ENCODE assay signal across 19 cellular contexts in genomic region chr11:45366196-45366595, GRCh38.
DNase-seq lines count a peak whose midpoint lies in the region; ATAC-seq, FAIRE-seq and TF ChIP-seq lines count a peak whose summit lies in the region.
"Had no signal": no experiment of that assay in that cellular context is flagged by ENCODE, and none has a peak within 500 bp of the region (broad histone marks: within the 10 kb centered on the region; RNA-seq: fewer than 3 reads in every experiment).

No MANE protein-coding gene starts in this region.

- H2AFZ ChIP-seq in HepG2 (ENCODE audit: low read length) (no peak overlapping the region), fibroblast of lung (ENCODE audit: low read length) (no peak overlapping the region)

- H3K4me2 ChIP-seq in HepG2 (ENCODE audit: low read depth, low read length) (no peak overlapping the region), fibroblast of lung (ENCODE audit: extremely low read depth, insufficient read depth, low read length) (peak overlapping the region; percentile 35)

- no peak overlapping the region for H3K4me3 Mint-ChIP-seq in nephron
- H3K4me3 Mint-ChIP-seq: activated naive CD8-positive, alpha-beta T cell treated with anti-CD3 and anti-CD28 coated beads, Interleukin-2, amount 10 ng/mL, durations not matched to agents 7 days and 5 days; activated T-helper 1 cell treated with anti-CD3 and anti-CD28 coated beads, Interleukin-12 subunit alpha, Interleukin-12 subunit beta, Interleukin-2, Interleukin-4 antibody, amounts not matched to agents 30 ng/mL and 10 ng/mL and 1 ng/mL, durations not matched to agents 14 hours and 24 hours and 36 hours; CD4-positive, alpha-beta T cell; natural killer cell had no signal

- no peak for TF ChIP-seq CTCF in liver (IDR thresholded peaks at IDR 0.05; ENCODE audit: low read depth, low read length, missing input control)
- no peak for TF ChIP-seq CTCF in HepG2 (CRISPR knock-in tag; IDR thresholded peaks at IDR 0.05)
- no peak for TF ChIP-seq CTCF in fibroblast of lung (conservative IDR thresholded peaks at IDR 0.05 in 1 of 2, IDR thresholded peaks at IDR 0.05 in 1 of 2; ENCODE audit: low read depth in 1 of 2, low read length in 2 of 2)
- no peak for TF ChIP-seq CTCF in nephron (IDR thresholded peaks at IDR 0.05; ENCODE audit: unreplicated experiment in 3 of 3)
- no peak for TF ChIP-seq CTCF in RWPE1 (conservative IDR thresholded peaks at IDR 0.05; ENCODE audit: low read depth)

- CTCF ChIA-PET in HepG2 (lab: Yijun Ruan, JAX; ENCODE audit: low intra/inter-chr PET ratio, low total read pairs) (no interaction called here), RWPE1 (lab: Yijun Ruan, JAX) (no interaction called here)

- H3K9me3 Mint-ChIP-seq in nephron: no peaks in the 10 kb centered on the region
- H3K9me3 Mint-ChIP-seq: activated naive CD8-positive, alpha-beta T cell treated with anti-CD3 and anti-CD28 coated beads, Interleukin-2, amount 10 ng/mL, durations not matched to agents 7 days and 5 days; activated T-helper 1 cell treated with anti-CD3 and anti-CD28 coated beads, Interleukin-12 subunit alpha, Interleukin-12 subunit beta, Interleukin-2, Interleukin-4 antibody, amounts not matched to agents 30 ng/mL and 10 ng/mL and 1 ng/mL, durations not matched to agents 14 hours and 24 hours and 36 hours; CD4-positive, alpha-beta T cell; natural killer cell had no signal

- no peaks in the 10 kb centered on the region for H3K9me3 ChIP-seq in liver (ENCODE audit: control insufficient read depth in 4 of 4, low read length in 3 of 4)
- no peaks in the 10 kb centered on the region for H3K9me3 ChIP-seq in HepG2 (ENCODE audit: low read length)
- H3K9me3 ChIP-seq in fibroblast of lung (ENCODE audit: control insufficient read depth, insufficient read depth, low read depth, low read length): no peaks in the 10 kb centered on the region
- H3K9me3 ChIP-seq in aorta (ENCODE audit: control insufficient read depth, low read length): no peaks in the 10 kb centered on the region
- H3K9me3 ChIP-seq: esophagus muscularis mucosa, suprapubic skin had no signal

- TF ChIP-seq EP300 in HepG2 (IDR thresholded peaks at IDR 0.05; ENCODE audit: low read depth in 2 of 2, low read length in 2 of 2) (no peak), HepG2 (CRISPR knock-in tag; IDR thresholded peaks at IDR 0.05; ENCODE audit: borderline replicate concordance) (no peak)

- no peak overlapping the region for H3K9ac ChIP-seq in liver (ENCODE audit: low read depth in 1 of 2, low read length in 2 of 2)
- no peak overlapping the region for H3K9ac ChIP-seq in HepG2 (ENCODE audit: insufficient read depth, low read depth, low read length)
- H3K9ac ChIP-seq in fibroblast of lung (ENCODE audit: insufficient read depth, low read length): no peak overlapping the region

- FAIRE-seq in HepG2 (lab: Jason Lieb, UNC): no peak

- H3K27ac Mint-ChIP-seq in nephron: peak overlapping the region; percentile 61 to 80 (median 73)
- H3K27ac Mint-ChIP-seq: activated naive CD8-positive, alpha-beta T cell treated with anti-CD3 and anti-CD28 coated beads, Interleukin-2, amount 10 ng/mL, durations not matched to agents 7 days and 5 days; activated T-helper 1 cell treated with anti-CD3 and anti-CD28 coated beads, Interleukin-12 subunit alpha, Interleukin-12 subunit beta, Interleukin-2, Interleukin-4 antibody, amounts not matched to agents 30 ng/mL and 10 ng/mL and 1 ng/mL, durations not matched to agents 14 hours and 24 hours and 36 hours; CD4-positive, alpha-beta T cell; natural killer cell had no signal

- peaks cover 18% of the 10 kb centered on the region for H3K4me1 Mint-ChIP-seq in nephron

- WGBS in liver: 24% methylated on average over 8 of the region's 8 CpGs
- 48% methylated on average over 6 of the region's 8 CpGs for WGBS in HepG2 (ENCODE audit: low lambda C conversion rate)
- WGBS in aorta, 2 donors: 16 to 24% methylated on average over 8 of the region's 8 CpGs

- peaks cover 2 to 12% (median 7%) of the 10 kb centered on the region in 4 donors for H3K4me1 ChIP-seq in liver (ENCODE audit: control insufficient read depth in 4 of 4, insufficient read depth in 4 of 4, low read length in 3 of 4)
- H3K4me1 ChIP-seq in HepG2 (ENCODE audit: insufficient read depth, low read length): no peaks in the 10 kb centered on the region
- H3K4me1 ChIP-seq in fibroblast of lung (ENCODE audit: control insufficient read depth, extremely low read depth, insufficient read depth, low read length): no peaks in the 10 kb centered on the region
- no peaks in the 10 kb centered on the region for H3K4me1 ChIP-seq in aorta (ENCODE audit: control insufficient read depth in 1 of 2, insufficient read depth in 2 of 2, low read length in 2 of 2)

- TF ChIP-seq RAD21 in liver (IDR thresholded peaks at IDR 0.05) (peak; percentile 15 to 30), HepG2 (CRISPR knock-in tag; IDR thresholded peaks at IDR 0.05) (no peak)

- TF ChIP-seq POLR2A in HepG2 (IDR thresholded peaks at IDR 0.05; ENCODE audit: insufficient read depth in 1 of 2, low read depth in 2 of 2, low read length in 2 of 2): no peak

- H4K20me1 ChIP-seq in HepG2 (ENCODE audit: insufficient read depth, low read length) (no peaks in the 10 kb centered on the region), fibroblast of lung (ENCODE audit: control insufficient read depth, extremely low read depth, insufficient read depth, low read length) (no peaks in the 10 kb centered on the region)

- H3K79me2 ChIP-seq in HepG2 (ENCODE audit: insufficient read depth, low read length) (no peaks in the 10 kb centered on the region), fibroblast of lung (ENCODE audit: control insufficient read depth, insufficient read depth, low read length) (no peaks in the 10 kb centered on the region)

- no peak for DNase-seq in HepG2 (ENCODE audit: low spot score)
- no peak for DNase-seq in fibroblast of lung (ENCODE audit: low read depth in 2 of 2)
- DNase-seq in aorta: peak in 1 of 2 donors; percentile 55
- DNase-seq in RWPE1 (ENCODE audit: low spot score): no peak
- DNase-seq: activated naive CD8-positive, alpha-beta T cell treated with anti-CD3 and anti-CD28 coated beads, Interleukin-2, amount 10 ng/mL, durations not matched to agents 7 days and 5 days; CD4-positive, alpha-beta T cell; effector CD8-positive, alpha-beta T cell; natural killer cell; NCI-H1694 treated with DMSO at 0.1 percent for 48 hours; stimulated activated CD4-positive, alpha-beta T cell treated with anti-CD3 and anti-CD28 coated beads, Interleukin-12 subunit alpha, Interleukin-12 subunit beta, amount 100 ng/mL, for 4 hours; SW 1271 had no signal

- POLR2A ChIA-PET in HepG2 (lab: Yijun Ruan, JAX) (no interaction called here), RWPE1 (lab: Yijun Ruan, JAX; ENCODE audit: low non-redundant PET) (no interaction called here)

- no peaks in the 10 kb centered on the region for H3K36me3 Mint-ChIP-seq in nephron (ENCODE audit: low read depth)
- H3K36me3 Mint-ChIP-seq: natural killer cell had no signal

- BruUV-seq in HepG2 (replicated peaks; lab: Mats Ljungman, UMichigan): no TSS peak

- H3K36me3 ChIP-seq in liver (ENCODE audit: control insufficient read depth in 4 of 4, insufficient read depth in 3 of 4, low read depth in 1 of 4, low read length in 3 of 4): no peaks in the 10 kb centered on the region
- no peaks in the 10 kb centered on the region for H3K36me3 ChIP-seq in HepG2 (replicated peaks in 1 of 2; ENCODE audit: control insufficient read depth in 1 of 2, insufficient read depth in 2 of 2, low read length in 2 of 2)
- no peaks in the 10 kb centered on the region for H3K36me3 ChIP-seq in fibroblast of lung (ENCODE audit: control insufficient read depth, insufficient read depth, low read length)
- H3K36me3 ChIP-seq in aorta (ENCODE audit: control insufficient read depth in 1 of 2, insufficient read depth in 2 of 2, low read length in 1 of 2): no peaks in the 10 kb centered on the region
- H3K36me3 ChIP-seq: esophagus muscularis mucosa, suprapubic skin had no signal

- H3K4me3 ChIP-seq in liver (ENCODE audit: low read depth in 1 of 3, low read length in 3 of 3): no peak overlapping the region
- no peak overlapping the region for H3K4me3 ChIP-seq in HepG2 (replicated peaks in 1 of 3; ENCODE audit: insufficient read depth in 1 of 3, low read depth in 2 of 3, low read length in 3 of 3)
- no peak overlapping the region for H3K4me3 ChIP-seq in fibroblast of lung (replicated peaks in 1 of 4; ENCODE audit: control extremely low read depth in 1 of 4, insufficient read depth in 1 of 4, low read depth in 3 of 4, low read length in 4 of 4)
- no peak overlapping the region for H3K4me3 ChIP-seq in aorta (ENCODE audit: low read length in 2 of 2)
- H3K4me3 ChIP-seq: esophagus muscularis mucosa, suprapubic skin had no signal

- in situ Hi-C loops in HepG2 (cut with HindIII; ENCODE audit: extremely low pct_ligation_motif_present, low pct_unique_long_range_greater_than_20kb): no loop called here

- ATAC-seq in HepG2 (no peak), aorta (ENCODE audit: low FRiP score) (peak; percentile 58), HG03039 (IDR thresholded peaks at IDR 0.05; ENCODE audit: unreplicated experiment) (no peak), GM21529 (IDR thresholded peaks at IDR 0.05; ENCODE audit: unreplicated experiment) (no peak)
- ATAC-seq: HCT116, natural killer cell had no signal

- intact Hi-C loops in HepG2 (cut with micrococcal nuclease; ENCODE audit: unreplicated experiment) (no loop called here), aorta (cut with DNase I) (no loop called here)

- H3K27me3 ChIP-seq in liver (ENCODE audit: control insufficient read depth in 4 of 4, insufficient read depth in 4 of 4, low read length in 3 of 4): no peaks in the 10 kb centered on the region
- H3K27me3 ChIP-seq in HepG2 (ENCODE audit: control insufficient read depth in 1 of 2, insufficient read depth in 2 of 2, low read length in 2 of 2): peaks cover 0 to 27% of the 10 kb centered on the region in 2 experiments; a peak in 3 of 5 replicates
- peaks cover 4% of the 10 kb centered on the region for H3K27me3 ChIP-seq in fibroblast of lung (ENCODE audit: control insufficient read depth, insufficient read depth, low read length)
- peaks cover 0 to 4% of the 10 kb centered on the region in 2 donors for H3K27me3 ChIP-seq in aorta (ENCODE audit: control insufficient read depth in 1 of 2, insufficient read depth in 2 of 2, low read length in 1 of 2)

- H3K27ac ChIP-seq in liver (ENCODE audit: low read depth in 1 of 2, low read length in 2 of 2) (peak overlapping the region in 1 of 2 donors; percentile 32), HepG2 (ENCODE audit: extremely low read length, insufficient read depth, low read length) (no peak overlapping the region), fibroblast of lung (ENCODE audit: insufficient read depth, low read length) (no peak overlapping the region), aorta (ENCODE audit: low read depth in 1 of 2, low read length in 2 of 2) (no peak overlapping the region), RWPE1 (no peak overlapping the region)
- H3K27ac ChIP-seq: esophagus muscularis mucosa, suprapubic skin had no signal

- H3K27me3 Mint-ChIP-seq in nephron (ENCODE audit: low read depth): peaks cover 17% of the 10 kb centered on the region

TF ChIP-seq in liver, 16 proteins besides CTCF, POLR2A, EP300 and RAD21 (continues in another document):
- TF ChIP-seq FOXA1 (IDR thresholded peaks at IDR 0.05): no peak

TF ChIP-seq in HepG2, 621 proteins besides CTCF, POLR2A, EP300 and RAD21 (continues in another document):
- no peak for TF ChIP-seq ZNF354B (CRISPR knock-in tag; IDR thresholded peaks at IDR 0.05)
